ENCODE assay signal across 15 cellular contexts in genomic region chr2:226183033-226183432, GRCh38.
DNase-seq lines count a peak whose midpoint lies in the region; ATAC-seq and TF ChIP-seq lines count a peak whose summit lies in the region.
"Had no signal": no experiment of that assay in that cellular context is flagged by ENCODE, and none has a peak within 500 bp of the region (broad histone marks: within the 10 kb centered on the region; RNA-seq: fewer than 3 reads in every experiment).

No MANE protein-coding gene starts in this region.

- POLR2A ChIA-PET in IMR-90 (lab: Charles Lee; ENCODE audit: unreplicated experiment): no interaction called here

- in situ Hi-C loops in IMR-90 (cut with MboI; ENCODE audit: low sequenced_read_pairs): loop anchor here (10.0 to 25.0 kb wide), 3 partner anchors 296 to 804 kb away; no protein-coding TSS in a partner anchor
- in situ Hi-C loops in G401 (cut with HindIII; ENCODE audit: low sequenced_read_pairs): no loop called here

- H2AFZ ChIP-seq in IMR-90 (replicated peaks; ENCODE audit: low read length, poor library complexity): no peak overlapping the region
- no peak overlapping the region for H2AFZ ChIP-seq in fibroblast of lung (ENCODE audit: low read length)

- no peak for ATAC-seq in IMR-90 (ENCODE audit: low read depth)
- no peak for ATAC-seq in GM21447 (IDR thresholded peaks at IDR 0.05; ENCODE audit: unreplicated experiment)

- H3K4me1 ChIP-seq in IMR-90 (ENCODE audit: control insufficient read depth, insufficient read depth, low read length): peaks cover 27% of the 10 kb centered on the region
- H3K4me1 ChIP-seq in fibroblast of lung (ENCODE audit: control insufficient read depth, extremely low read depth, insufficient read depth, low read length): peaks cover 21% of the 10 kb centered on the region
- peaks cover 42% of the 10 kb centered on the region for H3K4me1 ChIP-seq in vagina
- H3K4me1 ChIP-seq: BE2C had no signal

- no CpG with 5 or more reads among the region's 2 CpGs for WGBS in IMR-90 (ENCODE audit: extremely low coverage in 2 of 2, insufficient read length in 1 of 2), 2 experiments

- no peaks in the 10 kb centered on the region for H3K9me1 ChIP-seq in IMR-90 (ENCODE audit: insufficient read depth, low read length)

- no peak overlapping the region for H3K4me3 ChIP-seq in IMR-90 (ENCODE audit: insufficient read depth, low read depth, low read length)
- H3K4me3 ChIP-seq in fibroblast of lung (replicated peaks in 1 of 4; ENCODE audit: control extremely low read depth in 1 of 4, insufficient read depth in 1 of 4, low read depth in 3 of 4, low read length in 4 of 4): no peak overlapping the region
- no peak overlapping the region for H3K4me3 ChIP-seq in vagina

- H4K20me1 ChIP-seq in IMR-90 (ENCODE audit: insufficient read depth, low read length) (no peaks in the 10 kb centered on the region), fibroblast of lung (ENCODE audit: control insufficient read depth, extremely low read depth, insufficient read depth, low read length) (no peaks in the 10 kb centered on the region)

- no peak overlapping the region for H3K4me2 ChIP-seq in IMR-90 (ENCODE audit: low read depth, low read length)
- H3K4me2 ChIP-seq in fibroblast of lung (ENCODE audit: extremely low read depth, insufficient read depth, low read length): no peak overlapping the region

- no peaks in the 10 kb centered on the region for H3K79me2 ChIP-seq in fibroblast of lung (ENCODE audit: control insufficient read depth, insufficient read depth, low read length)

- TF ChIP-seq CTCF in IMR-90 (conservative IDR thresholded peaks at IDR 0.05; ENCODE audit: low read depth, low read length) (no peak), fibroblast of lung (conservative IDR thresholded peaks at IDR 0.05 in 1 of 2, IDR thresholded peaks at IDR 0.05 in 1 of 2; ENCODE audit: low read depth in 1 of 2, low read length in 2 of 2) (no peak), vagina (IDR thresholded peaks at IDR 0.05) (no peak)

- H2BK5ac ChIP-seq in IMR-90 (ENCODE audit: low read depth, low read length, poor library complexity, severe bottlenecking): peak overlapping the region; percentile 100

- H4K91ac ChIP-seq in IMR-90 (ENCODE audit: insufficient read depth, low read depth, low read length): peak overlapping the region; percentile 81

- peak overlapping the region; percentile 89 for H2BK120ac ChIP-seq in IMR-90 (ENCODE audit: low read depth, low read length)

- dilution Hi-C loops in IMR-90 (cut with HindIII; ENCODE audit: low sequenced_read_pairs, unreplicated experiment): no loop called here

- H3K56ac ChIP-seq in IMR-90 (ENCODE audit: extremely low read depth, insufficient read depth, low read length): no peak overlapping the region

- H4K5ac ChIP-seq in IMR-90 (ENCODE audit: low read depth, low read length): peak overlapping the region; percentile 94

- H3K79me1 ChIP-seq in IMR-90 (ENCODE audit: low read depth in 1 of 2, low read length in 2 of 2): peaks cover 23 to 34% of the 10 kb centered on the region in 2 experiments

- H3K36me3 ChIP-seq in IMR-90 (ENCODE audit: control insufficient read depth, insufficient read depth, low read length) (no peaks in the 10 kb centered on the region; the same call in 1 of the 2 replicates), fibroblast of lung (ENCODE audit: control insufficient read depth, insufficient read depth, low read length) (no peaks in the 10 kb centered on the region), vagina (no peaks in the 10 kb centered on the region)
- H3K36me3 ChIP-seq: BE2C had no signal

- H2BK20ac ChIP-seq in IMR-90 (ENCODE audit: low read depth, low read length): peak overlapping the region; percentile 80

- H3K14ac ChIP-seq in IMR-90 (replicated peaks; ENCODE audit: low read depth, low read length): peak overlapping the region; percentile 85

- peak overlapping the region; percentile 85; the same call in 1 of the 2 replicates for H3K4ac ChIP-seq in IMR-90 (ENCODE audit: low read depth, low read length)

- H3K9ac ChIP-seq in IMR-90 (ENCODE audit: low read depth, low read length) (no peak overlapping the region), fibroblast of lung (ENCODE audit: insufficient read depth, low read length) (no peak overlapping the region)

- peak overlapping the region; percentile 38 to 67; a peak in 3 of 4 replicates for H4K8ac ChIP-seq in IMR-90 (ENCODE audit: low read depth in 2 of 2, low read length in 2 of 2)

- H2AK5ac ChIP-seq in IMR-90 (ENCODE audit: low read depth, low read length): peak overlapping the region; percentile 48

- H3K27me3 ChIP-seq in IMR-90 (ENCODE audit: control insufficient read depth, insufficient read depth, low read length): no peaks in the 10 kb centered on the region
- H3K27me3 ChIP-seq in fibroblast of lung (ENCODE audit: control insufficient read depth, insufficient read depth, low read length): no peaks in the 10 kb centered on the region
- H3K27me3 ChIP-seq in vagina: no peaks in the 10 kb centered on the region
- H3K27me3 ChIP-seq: BE2C had no signal

- CTCF ChIA-PET in IMR-90 (lab: Yijun Ruan, JAX): interaction anchor here (0.5 to 2.2 kb wide), 3 partner anchors 33 to 620 kb away, joined by 3 to 4 read pairs (median 3); no protein-coding TSS in a partner anchor

- no TSS peak for BruUV-seq in IMR-90 (replicated peaks; lab: Mats Ljungman, UMichigan)

- H3K9me3 ChIP-seq in IMR-90 (ENCODE audit: control insufficient read depth, insufficient read depth, low read length) (peaks cover 16% of the 10 kb centered on the region), fibroblast of lung (ENCODE audit: control insufficient read depth, insufficient read depth, low read depth, low read length) (no peaks in the 10 kb centered on the region), vagina (no peaks in the 10 kb centered on the region)
- H3K9me3 ChIP-seq: BE2C had no signal

- intact Hi-C loops in IMR-90 (cut with micrococcal nuclease) (loop anchor here (10.0 kb wide), 3 partner anchors 402 to 922 kb away; no protein-coding TSS in a partner anchor), vagina (cut with DNase I) (no loop called here)

- no peak for TF ChIP-seq POLR2A in IMR-90 (IDR thresholded peaks at IDR 0.05; ENCODE audit: low read depth, low read length)
- TF ChIP-seq POLR2A in vagina (IDR thresholded peaks at IDR 0.05): no peak

- H3K18ac ChIP-seq in IMR-90 (ENCODE audit: low read depth, low read length): peak overlapping the region; percentile 98

- H3K23ac ChIP-seq in IMR-90 (ENCODE audit: low read depth, low read length): peak overlapping the region; percentile 46; the same call in 1 of the 2 replicates

- H2AK9ac ChIP-seq in IMR-90 (replicated peaks; ENCODE audit: low read depth, low read length, poor library complexity): no peak overlapping the region

- peak overlapping the region; percentile 70; the same call in 1 of the 2 replicates for H3K27ac ChIP-seq in IMR-90 (ENCODE audit: insufficient read depth, low read length)
- H3K27ac ChIP-seq in fibroblast of lung (ENCODE audit: insufficient read depth, low read length): peak overlapping the region; percentile 6
- H3K27ac ChIP-seq in vagina: peak overlapping the region; percentile 15

- peak overlapping the region; percentile 90; the same call in 2 of the 3 replicates for H2BK15ac ChIP-seq in IMR-90 (ENCODE audit: low read depth, low read length)

- TF ChIP-seq RAD21 in IMR-90 (IDR thresholded peaks at IDR 0.05; ENCODE audit: low read length): no peak

- DNase-seq in IMR-90: no peak
- peak; percentile 39 for DNase-seq in OCI-M1 (lab: John Stamatoyannopoulos, UW)
- no peak for DNase-seq in fibroblast of lung (ENCODE audit: low read depth in 2 of 2)
- DNase-seq in vagina (ENCODE audit: extremely low spot score in 2 of 2): no peak
- no peak for DNase-seq in G401 (ENCODE audit: low spot score)
- DNase-seq in middle frontal gyrus (ENCODE audit: extremely low spot score, low spot score): no peak
- DNase-seq: ACHN; BE2C; C1 segment of cervical spinal cord; CD4-positive, CD25-positive, alpha-beta regulatory T cell; DMS153; DMS79; GF-D8; H9 had no signal

TF ChIP-seq in IMR-90, 13 proteins besides CTCF, POLR2A, EP300 and RAD21:
- no peak for TF ChIP-seq ELK1 (IDR thresholded peaks at IDR 0.05; ENCODE audit: borderline replicate concordance, low read depth, low read length)
- TF ChIP-seq NFE2L2 (IDR thresholded peaks at IDR 0.05; ENCODE audit: low read depth, low read length): no peak
- no peak for TF ChIP-seq SMC3 (IDR thresholded peaks at IDR 0.05; ENCODE audit: low read depth, low read length)
- TF ChIP-seq MAFK (IDR thresholded peaks at IDR 0.05; ENCODE audit: low read depth, low read length): no peak
- TF ChIP-seq MAZ (IDR thresholded peaks at IDR 0.05; ENCODE audit: borderline replicate concordance, low read depth, low read length): no peak

Comparison
In these comparisons a context has a peak if more than half of its experiments do, and no peak if none do; other contexts are left out.
1. H3K27ac ChIP-seq: peak in every context shown above with its lines; median percentile 70 in IMR-90; 15 in vagina; 6 in fibroblast of lung.